In the genomic region with DNA sequence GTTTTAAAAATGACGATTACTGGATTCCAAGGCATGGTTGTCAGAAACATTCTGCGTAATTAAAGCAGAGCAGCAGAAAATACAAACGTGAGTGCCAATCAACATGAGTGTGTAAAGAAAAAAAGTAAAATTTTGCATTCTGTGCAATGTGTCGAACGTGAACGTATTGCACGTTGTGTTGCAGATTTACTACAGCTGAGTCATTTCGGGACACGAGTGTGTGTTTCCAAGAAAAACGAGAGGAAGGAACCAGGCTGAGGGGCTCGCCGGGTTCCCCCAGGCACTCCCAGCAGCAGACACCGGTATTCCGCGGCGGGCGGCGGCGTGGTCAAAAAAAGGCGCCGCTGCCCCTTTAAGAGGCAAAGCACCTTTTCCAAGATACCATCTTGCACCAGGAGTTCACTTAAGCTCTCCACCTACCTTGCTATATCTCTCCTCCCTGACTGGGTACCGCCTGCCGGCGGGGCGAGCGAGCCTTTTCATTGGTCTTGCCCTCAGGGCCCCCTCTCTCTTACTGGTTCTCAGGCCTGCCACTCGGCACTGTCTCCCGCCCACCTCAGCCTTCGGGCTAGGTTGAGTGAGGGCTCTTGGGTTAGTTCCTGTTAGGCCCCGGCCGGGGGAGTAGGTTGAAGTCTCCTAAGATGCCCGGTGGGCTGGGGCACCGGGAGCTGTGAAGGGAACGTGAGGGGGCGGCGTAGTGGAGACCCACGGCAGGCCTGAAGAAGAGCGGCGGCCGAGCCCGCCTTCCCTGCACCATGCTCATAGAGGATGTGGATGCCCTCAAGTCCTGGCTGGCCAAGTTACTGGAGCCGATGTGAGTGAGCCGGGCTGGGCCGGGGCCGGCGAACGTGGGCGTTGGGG, we compare ENCODE assay signal across 1 cellular context.
A peak's percentile ranks its signal among the peaks of the same experiment; 100 is the strongest.
TF ChIP-seq lines count a peak whose summit lies in the region.

Gene RBM27 (plus strand): TSS at position 595 of the 861 bp plus-strand sequence. CDS start 161 bp downstream, at position 756.

TF ChIP-seq in K562, 482 proteins besides CTCF, POLR2A, EP300 and RAD21 (continued from another document and continues in another):
- TF ChIP-seq ZNF395 (CRISPR knock-in tag; IDR thresholded peaks at IDR 0.05) (0 out of 2 replicates have a peak, but pooled peaks have one; percentile 41), POLR2H (tag; IDR thresholded peaks at IDR 0.05; ENCODE audit: low read depth) (0 out of 2 replicates have a peak, but pooled peaks have one; percentile 39), C11orf30 (IDR thresholded peaks at IDR 0.05; ENCODE audit: low read depth) (peak; percentile 78), FIP1L1 (IDR thresholded peaks at IDR 0.05; ENCODE audit: low read depth, low read length, poor library complexity, severe bottlenecking) (no peak), ARHGAP35 (IDR thresholded peaks at IDR 0.05; ENCODE audit: partially characterized antibody) (no peak), GTF2F1 (IDR thresholded peaks at IDR 0.05; ENCODE audit: low read depth, low read length) (no peak), FOXM1 (IDR thresholded peaks at IDR 0.05; ENCODE audit: low read depth) (peak; percentile 92), FOXM1 (CRISPR knock-in tag; IDR thresholded peaks at IDR 0.05; ENCODE audit: low read depth) (no peak), BRD9 (IDR thresholded peaks at IDR 0.05; ENCODE audit: low read depth, partially characterized antibody) (peak; percentile 90), ESRRA (IDR thresholded peaks at IDR 0.05; ENCODE audit: borderline replicate concordance, low read depth) (peak; percentile 59), POLR2B (IDR thresholded peaks at IDR 0.05; ENCODE audit: low read depth, partially characterized antibody) (peak; percentile 79), PML (IDR thresholded peaks at IDR 0.05; ENCODE audit: low read length) (peak; percentile 76), HDAC3 (IDR thresholded peaks at IDR 0.05; ENCODE audit: borderline replicate concordance, partially characterized antibody) (peak; percentile 45), EGR1 (conservative IDR thresholded peaks at IDR 0.05) (peak; percentile 91), MTA3 (IDR thresholded peaks at IDR 0.05; ENCODE audit: borderline replicate concordance) (peak; percentile 93; the same call in 1 of the 2 replicates), ZFP36 (IDR thresholded peaks at IDR 0.05; ENCODE audit: low read depth, low read length, partially characterized antibody) (no peak), ETV1 (tag; conservative IDR thresholded peaks at IDR 0.05; ENCODE audit: low read depth) (peak; percentile 76), ASH1L (IDR thresholded peaks at IDR 0.05; ENCODE audit: borderline replicate concordance, low read depth, partially characterized antibody) (peak; percentile 99), FOSL1 (tag; conservative IDR thresholded peaks at IDR 0.05) (peak; percentile 76), NR4A1 (CRISPR knock-in tag; IDR thresholded peaks at IDR 0.05) (no peak), NR4A1 (tag; IDR thresholded peaks at IDR 0.05) (no peak), CHD7 (IDR thresholded peaks at IDR 0.05; ENCODE audit: low read depth, low read length) (no peak), MTA1 (IDR thresholded peaks at IDR 0.05; ENCODE audit: borderline replicate concordance) (peak; percentile 49; the same call in 1 of the 2 replicates), ZFP91 (CRISPR knock-in tag; IDR thresholded peaks at IDR 0.05) (peak; percentile 99), ILF3 (IDR thresholded peaks at IDR 0.05; ENCODE audit: borderline replicate concordance) (no peak), HDGF (IDR thresholded peaks at IDR 0.05) (no peak), ZNF124 (CRISPR knock-in tag; IDR thresholded peaks at IDR 0.05) (no peak), ZNF830 (CRISPR knock-in tag; IDR thresholded peaks at IDR 0.05) (no peak), U2AF2 (optimal IDR thresholded peaks at IDR 0.05; ENCODE audit: low read depth, low read length) (no peak), ZKSCAN1 (IDR thresholded peaks at IDR 0.05; ENCODE audit: low read depth, low read length) (no peak), GATAD2B (IDR thresholded peaks at IDR 0.05; ENCODE audit: borderline replicate concordance) (no peak), KDM1A (IDR thresholded peaks at IDR 0.05) (no peak), JUN (IDR thresholded peaks at IDR 0.05; ENCODE audit: borderline replicate concordance, low read depth, low read length) (peak; percentile 30; the same call in 1 of the 2 replicates), JUN (CRISPR knock-in tag; IDR thresholded peaks at IDR 0.05; ENCODE audit: borderline replicate concordance) (no peak; the same call in 1 of the 2 replicates), TEAD4 (IDR thresholded peaks at IDR 0.05; ENCODE audit: low read length) (no peak; the same call in 1 of the 2 replicates), TEAD4 (CRISPR knock-in tag; IDR thresholded peaks at IDR 0.05; ENCODE audit: borderline replicate concordance) (no peak), ZNF507 (tag; conservative IDR thresholded peaks at IDR 0.05) (no peak), XRCC4 (IDR thresholded peaks at IDR 0.05; ENCODE audit: extremely low read depth, insufficient read depth, insufficient read length) (no peak), SP2 (IDR thresholded peaks at IDR 0.05; ENCODE audit: extremely low read depth, low read depth, low read length, poor library complexity, severe bottlenecking) (peak; percentile 93)
- TF ChIP-seq, protein P1, sequence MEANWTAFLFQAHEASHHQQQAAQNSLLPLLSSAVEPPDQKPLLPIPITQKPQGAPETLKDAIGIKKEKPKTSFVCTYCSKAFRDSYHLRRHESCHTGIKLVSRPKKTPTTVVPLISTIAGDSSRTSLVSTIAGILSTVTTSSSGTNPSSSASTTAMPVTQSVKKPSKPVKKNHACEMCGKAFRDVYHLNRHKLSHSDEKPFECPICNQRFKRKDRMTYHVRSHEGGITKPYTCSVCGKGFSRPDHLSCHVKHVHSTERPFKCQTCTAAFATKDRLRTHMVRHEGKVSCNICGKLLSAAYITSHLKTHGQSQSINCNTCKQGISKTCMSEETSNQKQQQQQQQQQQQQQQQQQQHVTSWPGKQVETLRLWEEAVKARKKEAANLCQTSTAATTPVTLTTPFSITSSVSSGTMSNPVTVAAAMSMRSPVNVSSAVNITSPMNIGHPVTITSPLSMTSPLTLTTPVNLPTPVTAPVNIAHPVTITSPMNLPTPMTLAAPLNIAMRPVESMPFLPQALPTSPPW (CRISPR knock-in tag; IDR thresholded peaks at IDR 0.05) = peak; percentile 64; the same call in 1 of the 2 replicates
- TF ChIP-seq, protein P2, sequence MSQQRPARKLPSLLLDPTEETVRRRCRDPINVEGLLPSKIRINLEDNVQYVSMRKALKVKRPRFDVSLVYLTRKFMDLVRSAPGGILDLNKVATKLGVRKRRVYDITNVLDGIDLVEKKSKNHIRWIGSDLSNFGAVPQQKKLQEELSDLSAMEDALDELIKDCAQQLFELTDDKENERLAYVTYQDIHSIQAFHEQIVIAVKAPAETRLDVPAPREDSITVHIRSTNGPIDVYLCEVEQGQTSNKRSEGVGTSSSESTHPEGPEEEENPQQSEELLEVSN (IDR thresholded peaks at IDR 0.05; ENCODE audit: borderline replicate concordance in 1 of 2, extremely low read depth in 1 of 2, insufficient read depth in 1 of 2, insufficient read length in 1 of 2, low read depth in 1 of 2, low read length in 1 of 2, poor library complexity in 1 of 2, severe bottlenecking in 1 of 2) = peak; percentile 17 to 34
- TF ChIP-seq, protein P3, sequence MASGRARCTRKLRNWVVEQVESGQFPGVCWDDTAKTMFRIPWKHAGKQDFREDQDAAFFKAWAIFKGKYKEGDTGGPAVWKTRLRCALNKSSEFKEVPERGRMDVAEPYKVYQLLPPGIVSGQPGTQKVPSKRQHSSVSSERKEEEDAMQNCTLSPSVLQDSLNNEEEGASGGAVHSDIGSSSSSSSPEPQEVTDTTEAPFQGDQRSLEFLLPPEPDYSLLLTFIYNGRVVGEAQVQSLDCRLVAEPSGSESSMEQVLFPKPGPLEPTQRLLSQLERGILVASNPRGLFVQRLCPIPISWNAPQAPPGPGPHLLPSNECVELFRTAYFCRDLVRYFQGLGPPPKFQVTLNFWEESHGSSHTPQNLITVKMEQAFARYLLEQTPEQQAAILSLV (tag; IDR thresholded peaks at IDR 0.05) = no peak
